Comparison of ENCODE assay signal across 8 cellular contexts in the genomic region with DNA sequence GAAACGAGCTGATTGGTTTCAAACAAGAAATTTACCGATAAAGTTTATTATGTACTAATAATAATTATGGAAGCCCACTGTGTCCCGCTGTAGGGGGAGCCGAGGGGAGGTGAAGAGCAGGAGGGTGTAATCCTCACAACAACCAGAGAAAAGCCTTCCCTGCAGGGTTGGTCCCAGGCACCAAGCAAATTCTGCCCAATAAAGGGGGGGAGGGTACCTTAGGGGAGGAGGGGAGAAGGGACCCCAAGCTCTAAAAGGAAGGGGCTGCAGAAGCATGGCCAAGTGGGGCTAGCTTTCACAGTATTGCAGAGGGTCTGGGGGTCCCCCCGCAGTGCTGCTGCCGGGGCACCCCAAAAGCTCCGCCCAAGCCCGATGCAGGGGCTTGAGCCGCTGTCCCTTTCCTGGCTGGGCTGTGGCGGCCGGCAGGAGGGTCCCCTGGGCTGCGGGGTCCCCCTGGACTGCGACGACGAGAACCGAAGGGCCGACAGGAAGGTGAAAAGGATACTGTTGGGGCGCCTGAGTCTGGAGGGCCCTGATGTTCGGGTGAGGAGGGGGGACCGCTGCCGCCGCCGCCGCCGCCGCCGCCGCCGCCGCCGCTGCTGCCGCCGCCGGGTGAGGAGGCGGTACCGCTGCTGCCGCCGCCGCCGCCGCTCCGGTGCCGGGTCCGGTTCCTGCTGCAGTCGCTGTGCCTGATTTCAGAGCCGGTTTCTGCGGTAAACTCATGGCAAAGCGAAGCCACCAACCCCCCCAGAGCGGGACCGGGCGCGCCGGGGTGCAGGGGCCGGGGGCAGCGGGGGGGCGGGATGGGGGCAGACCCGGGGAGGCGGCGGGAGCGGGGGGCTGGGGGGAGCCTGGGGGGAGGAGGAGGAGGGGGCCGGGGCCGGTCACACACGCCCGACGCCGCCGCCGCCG. TPM values are rescaled to one million over a fixed set of nuclear protein-coding genes. Genes with fewer than 3 reads are reported as not detected.
DNase-seq lines count a peak whose midpoint lies in the region; ATAC-seq, FAIRE-seq and TF ChIP-seq lines count a peak whose summit lies in the region.

No MANE protein-coding gene starts in this region.

- peaks cover 20% of the 10 kb centered on the region for H3K4me1 Mint-ChIP-seq in T-helper 17 cell

- POLR2A ChIA-PET in GM12878 (lab: Charles Lee): interaction anchor here (1.1 to 1.2 kb wide), 2 partner anchors 389 to 396 kb away, joined by 4 to 5 read pairs; a partner anchor contains a TSS

- H3K4me1 ChIP-seq in GM12878 (ENCODE audit: control insufficient read depth, insufficient read depth, low read length): no peaks in the 10 kb centered on the region; the same call in 1 of the 2 replicates

- ATAC-seq in HG03439 (IDR thresholded peaks at IDR 0.05; ENCODE audit: unreplicated experiment) (peak; percentile 13), T-helper 17 cell (peak; percentile 12), GM12878 (peak; percentile 13)

- in situ Hi-C loops in GM12878 (cut with MboI): no loop called here

- no peak for TF ChIP-seq EP300 in GM12878 (IDR thresholded peaks at IDR 0.05; ENCODE audit: borderline replicate concordance in 1 of 2, control insufficient read depth in 1 of 2, low read depth in 2 of 2, low read length in 2 of 2)

- no TSS peak for BruUV-seq in GM12878 (replicated peaks; lab: Mats Ljungman, UMichigan)

- peak overlapping the region; percentile 89 for H3K4me3 Mint-ChIP-seq in T-helper 17 cell

- H3K27ac ChIP-seq in GM12878 (ENCODE audit: control insufficient read depth, insufficient read depth): peak overlapping the region; percentile 66

- CTCF ChIA-PET in GM12878 (lab: Yijun Ruan, JAX): interaction anchor here (0.9 to 1.4 kb wide), 3 partner anchors 11 to 208 kb away, joined by 3 to 4 read pairs (median 4); no protein-coding TSS in a partner anchor

- no peaks in the 10 kb centered on the region for H3K36me3 ChIP-seq in GM12878 (ENCODE audit: control insufficient read depth in 2 of 2, insufficient read depth in 2 of 2, low read length in 1 of 2)

- peaks cover 2% of the 10 kb centered on the region for H3K36me3 Mint-ChIP-seq in T-helper 17 cell (ENCODE audit: low read depth)

- H3K79me2 ChIP-seq in GM12878 (ENCODE audit: control insufficient read depth, insufficient read depth, low read length): peaks cover 39% of the 10 kb centered on the region

- H3K27ac Mint-ChIP-seq in T-helper 17 cell: peak overlapping the region; percentile 96

- H3K27me3 Mint-ChIP-seq in T-helper 17 cell: no peaks in the 10 kb centered on the region

- FAIRE-seq in GM12878 (lab: Jason Lieb, UNC): peak; percentile 62

- peak overlapping the region; percentile 100 for H3K4me3 ChIP-seq in GM12878

- peak overlapping the region; percentile 82 for H3K9ac ChIP-seq in GM12878 (ENCODE audit: control insufficient read depth, insufficient read depth, low read length)

- DNase-seq in stimulated activated naive CD4-positive, alpha-beta T cell (lab: John Stamatoyannopoulos, UW): peak; percentile 7 to 73 (median 58)
- DNase-seq in stimulated activated naive CD4-positive, alpha-beta T cell treated with Interleukin-2 at 50 U/mL for 16 hours (lab: John Stamatoyannopoulos, UW): no peak
- DNase-seq in T-helper 17 cell: peak; percentile 29 to 57 (median 54)
- no peak for DNase-seq in GM12878 (ENCODE audit: low read depth, low spot score)
- peak; percentile 62 for DNase-seq in islet precursor cell
- DNase-seq in stimulated activated CD4-positive, alpha-beta T cell treated with anti-CD3 and anti-CD28 coated beads, Interleukin-12 subunit alpha, Interleukin-12 subunit beta, amount 100 ng/mL, for 48 hours (ENCODE audit: low read depth in 2 of 3, low spot score in 1 of 3): peak in 2 of 3 donors; percentile 25 to 28
- no peak for DNase-seq in pons (ENCODE audit: low spot score)

- RAD21 ChIA-PET in GM12878 (lab: Charles Lee; ENCODE audit: unreplicated experiment): interaction anchor here (0.6 to 1.7 kb wide), 4 partner anchors 19 to 479 kb away, joined by 3 to 5 read pairs (median 3); no protein-coding TSS in a partner anchor

- no peak for TF ChIP-seq CTCF in GM12878 (IDR thresholded peaks at IDR 0.05 in 2 of 3, conservative IDR thresholded peaks at IDR 0.05 in 1 of 3; ENCODE audit: control insufficient read depth in 2 of 3, extremely low read depth in 1 of 3, insufficient read depth in 1 of 3, low read depth in 3 of 3, low read length in 3 of 3)

- H3K4me2 ChIP-seq in GM12878 (ENCODE audit: control insufficient read depth, insufficient read depth): peak overlapping the region; percentile 86

- intact Hi-C loops in GM12878 (cut with micrococcal nuclease; ENCODE audit: unreplicated experiment): loop anchor here (10.0 kb wide), 2 partner anchors 181 to 391 kb away; a partner anchor contains a TSS

- peak overlapping the region; percentile 56; the same call in 1 of the 2 replicates for H2AFZ ChIP-seq in GM12878 (ENCODE audit: control insufficient read depth, low read depth, low read length)

- TF ChIP-seq RAD21 in GM12878 (IDR thresholded peaks at IDR 0.05; ENCODE audit: insufficient read depth, low read depth, low read length): no peak

- TF ChIP-seq POLR2A in GM12878 (IDR thresholded peaks at IDR 0.05; ENCODE audit: low read depth, low read length): 0 out of 2 replicates have a peak, but pooled peaks have one; percentile 17

- H4K20me1 ChIP-seq in GM12878 (ENCODE audit: control insufficient read depth, insufficient read depth): no peaks in the 10 kb centered on the region

- no peaks in the 10 kb centered on the region for H3K27me3 ChIP-seq in GM12878 (replicated peaks in 1 of 2; ENCODE audit: control insufficient read depth in 2 of 2, insufficient read depth in 2 of 2, low read length in 1 of 2)

- H3K9me3 ChIP-seq in T-helper 17 cell (ENCODE audit: control insufficient read depth, low read length, poor library complexity, severe bottlenecking): no peaks in the 10 kb centered on the region
- H3K9me3 ChIP-seq in GM12878 (replicated peaks; ENCODE audit: control insufficient read depth, insufficient read depth, low read length): no peaks in the 10 kb centered on the region

- WGBS in GM12878 (ENCODE audit: insufficient coverage, insufficient replicate concordance, low lambda C conversion rate, missing lambda C conversion rate): under 1% methylated on average over 34 of the region's 69 CpGs

- SMC1A ChIA-PET in GM12878 (lab: Charles Lee; ENCODE audit: uncharacterized antibody, unreplicated experiment): interaction anchor here (0.6 to 0.9 kb wide), 3 partner anchors 19 to 411 kb away, joined by 3 to 5 read pairs (median 3); no protein-coding TSS in a partner anchor

TF ChIP-seq in GM12878, 131 proteins besides CTCF, POLR2A, EP300 and RAD21 (continues in another document):
- TF ChIP-seq, protein P1, sequence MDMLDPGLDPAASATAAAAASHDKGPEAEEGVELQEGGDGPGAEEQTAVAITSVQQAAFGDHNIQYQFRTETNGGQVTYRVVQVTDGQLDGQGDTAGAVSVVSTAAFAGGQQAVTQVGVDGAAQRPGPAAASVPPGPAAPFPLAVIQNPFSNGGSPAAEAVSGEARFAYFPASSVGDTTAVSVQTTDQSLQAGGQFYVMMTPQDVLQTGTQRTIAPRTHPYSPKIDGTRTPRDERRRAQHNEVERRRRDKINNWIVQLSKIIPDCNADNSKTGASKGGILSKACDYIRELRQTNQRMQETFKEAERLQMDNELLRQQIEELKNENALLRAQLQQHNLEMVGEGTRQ (IDR thresholded peaks at IDR 0.05; ENCODE audit: borderline replicate concordance, low read depth, low read length): no peak
- TF ChIP-seq, protein P2, sequence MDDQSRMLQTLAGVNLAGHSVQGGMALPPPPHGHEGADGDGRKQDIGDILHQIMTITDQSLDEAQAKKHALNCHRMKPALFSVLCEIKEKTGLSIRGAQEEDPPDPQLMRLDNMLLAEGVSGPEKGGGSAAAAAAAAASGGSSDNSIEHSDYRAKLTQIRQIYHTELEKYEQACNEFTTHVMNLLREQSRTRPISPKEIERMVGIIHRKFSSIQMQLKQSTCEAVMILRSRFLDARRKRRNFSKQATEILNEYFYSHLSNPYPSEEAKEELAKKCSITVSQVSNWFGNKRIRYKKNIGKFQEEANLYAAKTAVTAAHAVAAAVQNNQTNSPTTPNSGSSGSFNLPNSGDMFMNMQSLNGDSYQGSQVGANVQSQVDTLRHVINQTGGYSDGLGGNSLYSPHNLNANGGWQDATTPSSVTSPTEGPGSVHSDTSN (IDR thresholded peaks at IDR 0.05; ENCODE audit: insufficient replicate concordance, low read depth, low read length): no peak
- TF ChIP-seq, protein P3, sequence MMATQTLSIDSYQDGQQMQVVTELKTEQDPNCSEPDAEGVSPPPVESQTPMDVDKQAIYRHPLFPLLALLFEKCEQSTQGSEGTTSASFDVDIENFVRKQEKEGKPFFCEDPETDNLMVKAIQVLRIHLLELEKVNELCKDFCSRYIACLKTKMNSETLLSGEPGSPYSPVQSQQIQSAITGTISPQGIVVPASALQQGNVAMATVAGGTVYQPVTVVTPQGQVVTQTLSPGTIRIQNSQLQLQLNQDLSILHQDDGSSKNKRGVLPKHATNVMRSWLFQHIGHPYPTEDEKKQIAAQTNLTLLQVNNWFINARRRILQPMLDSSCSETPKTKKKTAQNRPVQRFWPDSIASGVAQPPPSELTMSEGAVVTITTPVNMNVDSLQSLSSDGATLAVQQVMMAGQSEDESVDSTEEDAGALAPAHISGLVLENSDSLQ (IDR thresholded peaks at IDR 0.05): no peak
- TF ChIP-seq HCFC1 (IDR thresholded peaks at IDR 0.05; ENCODE audit: low read length): no peak
- no peak for TF ChIP-seq CBX3 (IDR thresholded peaks at IDR 0.05; ENCODE audit: borderline replicate concordance, low read depth)

RNA-seq across cellular contexts. Expression of a gene that starts 0.8 kb away (rescaled TPM):
- total RNA-seq in T-helper 17 cell (10 to 100 TPM; 29.4 to 34.2 TPM), GM12878 (2014; rRNA removed) (23.1 and 23.8 TPM in 2 replicates), GM12878 (2014; rRNA removed; fragmentation: Illumina TruSeq; extraction: Trizol) (38.2 and 39.0 TPM in 2 replicates), GM12878 (2021) (39.9 and 42.8 TPM in 2 replicates)
- total RNA-seq in GM12878 (2013; cell fraction: nucleolus; rRNA removed): 112 and 114 TPM in 2 replicates
- polyA plus RNA-seq in GM12878 (2011; ENCODE audit: low read depth): 14.1 TPM
- polyA plus RNA-seq in GM12878 (2011; rRNA removed) (39.4 and 45.1 TPM in 2 replicates), GM12878 (2014; fragmentation: Illumina TruSeq; extraction: Trizol) (40.3 and 50.2 TPM in 2 replicates), GM12878 (2014; fragmentation: Nextera tagmentation; extraction: Ambion mirVana) (10 to 100 TPM in 1 of 2 experiments, 1 to 10 TPM in 1; 7.4 to 10.2 TPM), GM12878 (2014; rRNA removed) (32.0 and 34.3 TPM in 2 replicates), GM12878 (2016; fragmentation: Nextera tagmentation; extraction: Ambion mirVana) (10 to 100 TPM; 10.0 to 21.3 TPM)
- 30.0 and 35.0 TPM in 2 replicates for polyA plus RNA-seq in GM12878 (2011; cell fraction: cytosol; rRNA removed)
- polyA plus RNA-seq in GM12878 (2011; cell fraction: nucleus; rRNA removed): 42.1 and 50.6 TPM in 2 replicates
- polyA plus RNA-seq in GM12878 (2012): 18.3 and 18.9 TPM in 2 replicates
- 40.9 and 45.5 TPM in 2 replicates for polyA minus RNA-seq in GM12878 (2011; rRNA and poly(A)+ RNA removed)
- polyA minus RNA-seq in GM12878 (2011; cell fraction: cytosol; rRNA and poly(A)+ RNA removed): 15.6 and 17.0 TPM in 2 replicates
- 27.4 and 58.9 TPM in 2 replicates for polyA minus RNA-seq in GM12878 (2011; cell fraction: nucleus; rRNA and poly(A)+ RNA removed)

Comparison
In these comparisons a context has a peak if more than half of its experiments do, and no peak if none do; other contexts are left out.
1. DNase-seq: peak in stimulated activated naive CD4-positive, alpha-beta T cell (6 of 6), T-helper 17 cell (3 of 3), islet precursor cell (single experiment) and stimulated activated CD4-positive, alpha-beta T cell treated with anti-CD3 and anti-CD28 coated beads, Interleukin-12 subunit alpha, Interleukin-12 subunit beta, amount 100 ng/mL, for 48 hours (2 of 3); none in stimulated activated naive CD4-positive, alpha-beta T cell treated with Interleukin-2 at 50 U/mL for 16 hours (single experiment), GM12878 (single experiment) and pons (single experiment).
2. Peak in every context shown above with its lines, with median percentiles within 50 percentile points of each other: ATAC-seq.